16 cellular contexts compared by ENCODE assay signal in the genomic region with DNA sequence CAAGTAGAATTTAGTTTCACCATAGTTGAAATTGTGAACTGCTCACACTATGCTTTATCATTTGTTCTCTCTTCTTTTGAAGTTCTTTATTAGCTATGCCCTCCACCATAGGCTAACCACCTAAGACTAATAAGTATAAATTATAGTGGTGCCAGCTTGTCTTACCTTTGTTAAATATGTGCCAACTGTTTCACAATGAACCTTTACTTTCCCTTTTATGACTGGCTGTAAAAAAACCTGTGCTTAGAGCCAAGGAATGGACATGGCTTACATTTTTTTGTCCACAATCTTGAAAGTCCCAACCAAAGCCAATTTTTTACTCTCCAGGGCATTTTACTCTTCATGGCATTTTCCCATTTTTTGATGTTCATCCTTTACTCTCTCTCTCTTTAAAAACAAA.
A peak's percentile ranks its signal among the peaks of the same experiment; 100 is the strongest.
DNase-seq lines count a peak whose midpoint lies in the region; ATAC-seq and TF ChIP-seq lines count a peak whose summit lies in the region.
"Had no signal": no experiment of that assay in that cellular context is flagged by ENCODE, and none has a peak within 500 bp of the region (broad histone marks: within the 10 kb centered on the region; RNA-seq: fewer than 3 reads in every experiment).

No MANE protein-coding gene starts in this region.

- H3K27me3 Mint-ChIP-seq in activated naive CD4-positive, alpha-beta T cell treated with anti-CD3 and anti-CD28 coated beads, Interleukin-2, amount 50 U/mL, for 24 hours, result no peaks in the 10 kb centered on the region
- H3K27me3 Mint-ChIP-seq in activated T-helper 1 cell treated with anti-CD3 and anti-CD28 coated beads, Interleukin-12 subunit alpha, Interleukin-12 subunit beta, Interleukin-2, Interleukin-4 antibody, amounts not matched to agents 30 ng/mL and 10 ng/mL and 1 ng/mL, durations not matched to agents 14 hours and 24 hours and 36 hours (ENCODE audit: insufficient read depth), result peaks cover 8% of the 10 kb centered on the region
- H3K27me3 Mint-ChIP-seq: B cell; CD4-positive, alpha-beta T cell had no signal

- intact Hi-C loops in mucosa of descending colon (cut with DNase I, micrococcal nuclease), result no loop called here
- intact Hi-C loops in head of caudate nucleus (cut with DNase I), result no loop called here
- intact Hi-C loops in activated T-helper 1 cell treated with anti-CD3 and anti-CD28 coated beads, Interleukin-12 subunit alpha, Interleukin-12 subunit beta, Interleukin-2, Interleukin-4 antibody, amounts not matched to agents 30 ng/mL and 10 ng/mL and 1 ng/mL, durations not matched to agents 14 hours and 24 hours and 36 hours (cut with micrococcal nuclease), result no loop called here

- no peaks in the 10 kb centered on the region for H3K36me3 Mint-ChIP-seq in activated naive CD4-positive, alpha-beta T cell treated with anti-CD3 and anti-CD28 coated beads, Interleukin-2, amount 50 U/mL, for 24 hours
- no peaks in the 10 kb centered on the region for H3K36me3 Mint-ChIP-seq in activated T-helper 1 cell treated with anti-CD3 and anti-CD28 coated beads, Interleukin-12 subunit alpha, Interleukin-12 subunit beta, Interleukin-2, Interleukin-4 antibody, amounts not matched to agents 30 ng/mL and 10 ng/mL and 1 ng/mL, durations not matched to agents 14 hours and 24 hours and 36 hours (ENCODE audit: low read depth)

- no peaks in the 10 kb centered on the region for H3K4me1 ChIP-seq in mucosa of descending colon (ENCODE audit: low read depth)

- DNase-seq in activated naive CD4-positive, alpha-beta T cell (lab: John Stamatoyannopoulos, UW), result no peak
- DNase-seq in M059J (ENCODE audit: low read depth), result peak; percentile 4
- DNase-seq in mucosa of descending colon, result no peak
- no peak for DNase-seq in retina
- no peak for DNase-seq in head of caudate nucleus
- no peak for DNase-seq in activated T-helper 1 cell treated with anti-CD3 and anti-CD28 coated beads, Interleukin-12 subunit alpha, Interleukin-12 subunit beta, Interleukin-2, Interleukin-4 antibody, amounts not matched to agents 30 ng/mL and 10 ng/mL and 1 ng/mL, durations not matched to agents 14 hours and 24 hours and 36 hours (ENCODE audit: low spot score)
- DNase-seq: ACHN; C1 segment of cervical spinal cord; Calu3; CD4-positive, alpha-beta T cell; DMS 273 treated with DMSO at 0.1 percent for 48 hours; GOT3; H9 had no signal

- H3K36me3 ChIP-seq in mucosa of descending colon (ENCODE audit: low read depth), result no peaks in the 10 kb centered on the region

- no peaks in the 10 kb centered on the region for H3K9me3 ChIP-seq in mucosa of descending colon

- peak; percentile 62 for ATAC-seq in mucosa of descending colon
- ATAC-seq: GM12878 had no signal

- H3K4me3 Mint-ChIP-seq in activated naive CD4-positive, alpha-beta T cell treated with anti-CD3 and anti-CD28 coated beads, Interleukin-2, amount 50 U/mL, for 24 hours, result peak overlapping the region; percentile 15
- H3K4me3 Mint-ChIP-seq in activated T-helper 1 cell treated with anti-CD3 and anti-CD28 coated beads, Interleukin-12 subunit alpha, Interleukin-12 subunit beta, Interleukin-2, Interleukin-4 antibody, amounts not matched to agents 30 ng/mL and 10 ng/mL and 1 ng/mL, durations not matched to agents 14 hours and 24 hours and 36 hours, result no peak overlapping the region
- H3K4me3 Mint-ChIP-seq: B cell; CD4-positive, alpha-beta T cell; H9 had no signal

- H3K4me1 Mint-ChIP-seq in activated naive CD4-positive, alpha-beta T cell treated with anti-CD3 and anti-CD28 coated beads, Interleukin-2, amount 50 U/mL, for 24 hours, result peaks cover 18% of the 10 kb centered on the region
- H3K4me1 Mint-ChIP-seq in activated T-helper 1 cell treated with anti-CD3 and anti-CD28 coated beads, Interleukin-12 subunit alpha, Interleukin-12 subunit beta, Interleukin-2, Interleukin-4 antibody, amounts not matched to agents 30 ng/mL and 10 ng/mL and 1 ng/mL, durations not matched to agents 14 hours and 24 hours and 36 hours (ENCODE audit: low read depth), result peaks cover 3% of the 10 kb centered on the region
- H3K4me1 Mint-ChIP-seq: B cell had no signal

- H3K27ac Mint-ChIP-seq in activated naive CD4-positive, alpha-beta T cell treated with anti-CD3 and anti-CD28 coated beads, Interleukin-2, amount 50 U/mL, for 24 hours, result no peak overlapping the region
- no peak overlapping the region for H3K27ac Mint-ChIP-seq in activated T-helper 1 cell treated with anti-CD3 and anti-CD28 coated beads, Interleukin-12 subunit alpha, Interleukin-12 subunit beta, Interleukin-2, Interleukin-4 antibody, amounts not matched to agents 30 ng/mL and 10 ng/mL and 1 ng/mL, durations not matched to agents 14 hours and 24 hours and 36 hours
- H3K27ac Mint-ChIP-seq: B cell; CD4-positive, alpha-beta T cell; H9 had no signal

- no peak for TF ChIP-seq CTCF in mucosa of descending colon (IDR thresholded peaks at IDR 0.05)

- H3K4me3 ChIP-seq in mucosa of descending colon, result no peak overlapping the region
- H3K4me3 ChIP-seq: GM12878 had no signal

- H3K9me3 Mint-ChIP-seq in activated naive CD4-positive, alpha-beta T cell treated with anti-CD3 and anti-CD28 coated beads, Interleukin-2, amount 50 U/mL, for 24 hours, result no peaks in the 10 kb centered on the region
- no peaks in the 10 kb centered on the region for H3K9me3 Mint-ChIP-seq in activated T-helper 1 cell treated with anti-CD3 and anti-CD28 coated beads, Interleukin-12 subunit alpha, Interleukin-12 subunit beta, Interleukin-2, Interleukin-4 antibody, amounts not matched to agents 30 ng/mL and 10 ng/mL and 1 ng/mL, durations not matched to agents 14 hours and 24 hours and 36 hours
- H3K9me3 Mint-ChIP-seq: CD4-positive, alpha-beta T cell; H9 had no signal
